8 cellular contexts compared by ENCODE assay signal in the genomic region with DNA sequence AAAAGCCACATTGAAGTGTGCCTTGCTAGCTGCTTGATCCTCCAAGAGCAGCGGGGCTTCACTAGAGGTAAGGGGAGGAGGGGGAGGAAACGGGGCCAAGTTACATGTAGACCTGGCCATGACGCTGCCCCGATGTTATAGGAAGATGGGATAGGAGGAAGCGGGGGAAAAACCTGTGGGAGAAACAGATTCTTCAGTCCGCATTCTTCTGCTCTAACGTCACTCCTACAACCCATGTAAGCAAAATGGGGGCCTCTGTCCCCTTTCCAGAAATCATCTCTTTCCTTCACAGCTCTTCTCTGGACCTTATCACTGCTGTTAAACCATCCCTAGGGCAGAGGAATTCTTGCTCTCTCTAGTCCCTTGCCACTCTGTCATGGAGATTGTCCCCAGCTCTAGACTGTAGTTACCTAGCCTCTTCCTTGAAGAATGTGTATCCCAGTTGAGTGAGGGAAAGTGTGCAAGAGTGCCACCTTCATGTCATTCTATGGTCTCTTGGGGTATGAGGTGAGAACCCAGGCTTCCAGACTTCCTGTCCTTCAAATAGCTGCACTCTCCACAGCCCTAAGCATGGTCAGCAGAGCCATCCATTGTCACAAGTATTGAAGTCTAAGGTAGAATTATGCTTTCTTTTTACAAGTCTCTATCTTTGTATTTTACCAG. TPM values are rescaled to one million over a fixed set of nuclear protein-coding genes. Genes with fewer than 3 reads are reported as not detected.
DNase-seq lines count a peak whose midpoint lies in the region; ATAC-seq and TF ChIP-seq lines count a peak whose summit lies in the region.

No MANE protein-coding gene starts in this region.

- peak overlapping the region; percentile 79 for H3K27ac Mint-ChIP-seq in activated naive CD4-positive, alpha-beta T cell treated with anti-CD3 and anti-CD28 coated beads, Interleukin-2, amount 10 ng/mL, durations not matched to agents 7 days and 5 days
- peak overlapping the region; percentile 53 for H3K27ac Mint-ChIP-seq in activated naive CD8-positive, alpha-beta T cell treated with anti-CD3 and anti-CD28 coated beads, Interleukin-2, amount 10 ng/mL, durations not matched to agents 7 days and 5 days
- peak overlapping the region; percentile 100 for H3K27ac Mint-ChIP-seq in type B pancreatic cell

- peak; percentile 5 for ATAC-seq in activated naive CD8-positive, alpha-beta T cell treated with anti-CD3 and anti-CD28 coated beads, Interleukin-2, amount 10 ng/mL, durations not matched to agents 7 days and 5 days (ENCODE audit: low read depth)
- ATAC-seq in lower lobe of right lung = no peak

- DNase-seq in activated naive CD4-positive, alpha-beta T cell treated with anti-CD3 and anti-CD28 coated beads, Interleukin-2, amount 10 ng/mL, durations not matched to agents 7 days and 5 days = no peak
- DNase-seq in activated naive CD4-positive, alpha-beta T cell (lab: John Stamatoyannopoulos, UW) = no peak
- no peak for DNase-seq in activated naive CD8-positive, alpha-beta T cell treated with anti-CD3 and anti-CD28 coated beads, Interleukin-2, amount 10 ng/mL, durations not matched to agents 7 days and 5 days
- DNase-seq in lower lobe of right lung (no peak), type B pancreatic cell (ENCODE audit: extremely low spot score, unreplicated experiment) (no peak), NK-92 (lab: John Stamatoyannopoulos, UW; ENCODE audit: unreplicated experiment) (no peak), ureter (ENCODE audit: low spot score) (no peak), SKM-1 treated with dmso at 0.1 percent for 144 hours (lab: John Stamatoyannopoulos, UW; ENCODE audit: unreplicated experiment) (no peak)

- H3K27me3 Mint-ChIP-seq in activated naive CD4-positive, alpha-beta T cell treated with anti-CD3 and anti-CD28 coated beads, Interleukin-2, amount 10 ng/mL, durations not matched to agents 7 days and 5 days = no peaks in the 10 kb centered on the region
- no peaks in the 10 kb centered on the region for H3K27me3 Mint-ChIP-seq in activated naive CD8-positive, alpha-beta T cell treated with anti-CD3 and anti-CD28 coated beads, Interleukin-2, amount 10 ng/mL, durations not matched to agents 7 days and 5 days
- no peaks in the 10 kb centered on the region for H3K27me3 Mint-ChIP-seq in type B pancreatic cell

- peaks cover 36% of the 10 kb centered on the region for H3K36me3 ChIP-seq in lower lobe of right lung

- H3K4me3 ChIP-seq in lower lobe of right lung = no peak overlapping the region

- H3K9me3 ChIP-seq in lower lobe of right lung = no peaks in the 10 kb centered on the region

- no peaks in the 10 kb centered on the region for H3K27me3 ChIP-seq in lower lobe of right lung (ENCODE audit: low read depth)

- intact Hi-C loops in lower lobe of right lung (cut with DNase I) = no loop called here

- H3K36me3 Mint-ChIP-seq in activated naive CD4-positive, alpha-beta T cell treated with anti-CD3 and anti-CD28 coated beads, Interleukin-2, amount 10 ng/mL, durations not matched to agents 7 days and 5 days = peaks cover 50% of the 10 kb centered on the region
- peaks cover 37% of the 10 kb centered on the region for H3K36me3 Mint-ChIP-seq in activated naive CD8-positive, alpha-beta T cell treated with anti-CD3 and anti-CD28 coated beads, Interleukin-2, amount 10 ng/mL, durations not matched to agents 7 days and 5 days
- peaks cover 31% of the 10 kb centered on the region for H3K36me3 Mint-ChIP-seq in type B pancreatic cell

- no peak for TF ChIP-seq CTCF in lower lobe of right lung (IDR thresholded peaks at IDR 0.05)
- TF ChIP-seq CTCF in type B pancreatic cell (conservative IDR thresholded peaks at IDR 0.05) = no peak

- peaks cover 61% of the 10 kb centered on the region for H3K4me1 ChIP-seq in lower lobe of right lung

- H3K4me3 Mint-ChIP-seq in activated naive CD4-positive, alpha-beta T cell treated with anti-CD3 and anti-CD28 coated beads, Interleukin-2, amount 10 ng/mL, durations not matched to agents 7 days and 5 days = no peak overlapping the region
- peak overlapping the region; percentile 22 for H3K4me3 Mint-ChIP-seq in activated naive CD8-positive, alpha-beta T cell treated with anti-CD3 and anti-CD28 coated beads, Interleukin-2, amount 10 ng/mL, durations not matched to agents 7 days and 5 days
- H3K4me3 Mint-ChIP-seq in type B pancreatic cell = peak overlapping the region; percentile 17

- peaks cover 90% of the 10 kb centered on the region for H3K4me1 Mint-ChIP-seq in activated naive CD4-positive, alpha-beta T cell treated with anti-CD3 and anti-CD28 coated beads, Interleukin-2, amount 10 ng/mL, durations not matched to agents 7 days and 5 days
- H3K4me1 Mint-ChIP-seq in activated naive CD8-positive, alpha-beta T cell treated with anti-CD3 and anti-CD28 coated beads, Interleukin-2, amount 10 ng/mL, durations not matched to agents 7 days and 5 days = peaks cover 75% of the 10 kb centered on the region
- H3K4me1 Mint-ChIP-seq in type B pancreatic cell (ENCODE audit: unreplicated experiment) = peaks cover 53% of the 10 kb centered on the region

- peak overlapping the region; percentile 85 for H3K27ac ChIP-seq in lower lobe of right lung

- POLR2A ChIA-PET in activated naive CD8-positive, alpha-beta T cell treated with anti-CD3 and anti-CD28 coated beads, Interleukin-2, amount 10 ng/mL, durations not matched to agents 7 days and 5 days (lab: Charles Lee) = interaction anchor here (0.6 to 4.8 kb wide), 16 partner anchors 10 to 277 kb away, joined by 3 to 54 read pairs (median 3); a partner anchor contains a TSS

- CTCF ChIA-PET in activated naive CD4-positive, alpha-beta T cell treated with anti-CD3 and anti-CD28 coated beads, Interleukin-2, amount 10 ng/mL, durations not matched to agents 7 days and 5 days (lab: Charles Lee) = interaction anchor here (1.2 to 15.2 kb wide), 10 partner anchors 10 to 200 kb away, joined by 3 to 233 read pairs (median 7); a partner anchor contains a TSS

- no peaks in the 10 kb centered on the region for H3K9me3 Mint-ChIP-seq in activated naive CD4-positive, alpha-beta T cell treated with anti-CD3 and anti-CD28 coated beads, Interleukin-2, amount 10 ng/mL, durations not matched to agents 7 days and 5 days
- no peaks in the 10 kb centered on the region for H3K9me3 Mint-ChIP-seq in activated naive CD8-positive, alpha-beta T cell treated with anti-CD3 and anti-CD28 coated beads, Interleukin-2, amount 10 ng/mL, durations not matched to agents 7 days and 5 days
- no peaks in the 10 kb centered on the region for H3K9me3 Mint-ChIP-seq in type B pancreatic cell

RNA-seq across cellular contexts. Expression of a gene that starts 11.4 kb away (rescaled TPM):
- 100 to 1,000 TPM; 140 to 143 TPM for total RNA-seq in activated naive CD8-positive, alpha-beta T cell treated with anti-CD3 and anti-CD28 coated beads, Interleukin-2, amount 10 ng/mL, durations not matched to agents 7 days and 5 days
- total RNA-seq in lower lobe of right lung = 41.6 TPM
- 27.1 and 72.0 TPM in 2 replicates for total RNA-seq in type B pancreatic cell (ENCODE audit: low replicate concordance)
- 28.9 TPM for total RNA-seq in ureter
